Comparison of ENCODE assay signal across 1 cellular context in the genomic region with DNA sequence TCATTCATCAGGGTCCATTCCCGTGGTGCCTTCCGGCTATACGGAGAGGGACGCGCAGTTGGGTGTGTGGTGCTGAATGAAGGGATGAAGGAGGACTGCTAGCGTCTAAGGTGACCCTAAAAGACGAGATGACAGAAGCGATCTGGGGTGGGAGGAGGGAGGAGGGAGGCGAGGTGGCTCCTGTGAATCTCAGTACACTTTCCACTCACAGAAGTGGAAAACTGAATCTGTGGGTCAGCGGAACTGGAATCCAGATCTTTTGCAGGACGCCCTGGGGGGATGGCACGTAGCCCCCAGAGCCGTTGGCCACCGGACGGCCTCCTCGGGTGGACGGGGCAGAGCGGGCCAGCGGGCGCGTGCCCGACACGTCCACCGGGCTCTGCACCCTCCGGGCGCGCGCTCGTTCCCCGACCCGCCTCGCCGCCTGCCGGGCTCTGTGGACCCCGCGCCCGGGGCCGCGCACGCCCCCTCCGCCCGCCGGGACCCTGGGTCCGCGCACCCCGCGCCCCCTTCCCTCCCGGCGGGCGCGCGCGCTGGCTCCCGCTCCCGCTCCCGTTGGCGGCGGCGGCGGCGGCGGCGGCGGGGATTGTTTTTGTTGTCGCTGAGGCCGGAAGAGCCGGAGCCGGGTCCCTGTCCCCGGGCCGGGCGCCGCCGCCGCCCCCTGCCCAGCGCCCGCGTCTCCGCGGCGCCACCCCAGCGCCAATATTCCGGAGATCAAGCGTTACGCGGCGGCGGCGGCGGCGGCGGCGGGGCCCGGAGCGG.
TF ChIP-seq lines count a peak whose summit lies in the region.

TSS of gene AGO4 (plus strand) at position 403 of the 762 bp plus-strand sequence. CDS start 401 bp downstream, outside the sequence.

TF ChIP-seq in HepG2, 621 proteins besides CTCF, POLR2A, EP300 and RAD21 (continued from another document and continues in another):
- TF ChIP-seq DMTF1 (CRISPR knock-in tag; IDR thresholded peaks at IDR 0.05), result no peak
- TF ChIP-seq ZNF12 (CRISPR knock-in tag; IDR thresholded peaks at IDR 0.05), result no peak
- no peak for TF ChIP-seq RBM22 (optimal IDR thresholded peaks at IDR 0.05; ENCODE audit: low read length)
- no peak for TF ChIP-seq POGZ (CRISPR knock-in tag; IDR thresholded peaks at IDR 0.05)
- no peak for TF ChIP-seq KAT2B (IDR thresholded peaks at IDR 0.05; ENCODE audit: borderline replicate concordance, low read depth, low read length)
- TF ChIP-seq, protein P1, sequence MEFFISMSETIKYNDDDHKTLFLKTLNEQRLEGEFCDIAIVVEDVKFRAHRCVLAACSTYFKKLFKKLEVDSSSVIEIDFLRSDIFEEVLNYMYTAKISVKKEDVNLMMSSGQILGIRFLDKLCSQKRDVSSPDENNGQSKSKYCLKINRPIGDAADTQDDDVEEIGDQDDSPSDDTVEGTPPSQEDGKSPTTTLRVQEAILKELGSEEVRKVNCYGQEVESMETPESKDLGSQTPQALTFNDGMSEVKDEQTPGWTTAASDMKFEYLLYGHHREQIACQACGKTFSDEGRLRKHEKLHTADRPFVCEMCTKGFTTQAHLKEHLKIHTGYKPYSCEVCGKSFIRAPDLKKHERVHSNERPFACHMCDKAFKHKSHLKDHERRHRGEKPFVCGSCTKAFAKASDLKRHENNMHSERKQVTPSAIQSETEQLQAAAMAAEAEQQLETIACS (CRISPR knock-in tag; IDR thresholded peaks at IDR 0.05), result peak; percentile 94
- no peak for TF ChIP-seq RFXANK (CRISPR knock-in tag; IDR thresholded peaks at IDR 0.05)
- TF ChIP-seq JARID2 (CRISPR knock-in tag; IDR thresholded peaks at IDR 0.05; ENCODE audit: insufficient replicate concordance), result no peak
- TF ChIP-seq ZFP36 (IDR thresholded peaks at IDR 0.05; ENCODE audit: borderline replicate concordance, low read depth, low read length, partially characterized antibody), result no peak
- no peak for TF ChIP-seq KMT2A (CRISPR knock-in tag; IDR thresholded peaks at IDR 0.05)
- peak; percentile 26; the same call in 1 of the 2 replicates for TF ChIP-seq MYC (CRISPR knock-in tag; IDR thresholded peaks at IDR 0.05; ENCODE audit: borderline replicate concordance)
- TF ChIP-seq BCL3 (CRISPR knock-in tag; IDR thresholded peaks at IDR 0.05), result 0 out of 2 replicates have a peak, but pooled peaks have one; percentile 42
- TF ChIP-seq HDAC1 (CRISPR knock-in tag; IDR thresholded peaks at IDR 0.05), result no peak
- TF ChIP-seq ZNF275 (CRISPR knock-in tag; IDR thresholded peaks at IDR 0.05; ENCODE audit: borderline replicate concordance), result no peak
- no peak for TF ChIP-seq HOXD1 (CRISPR knock-in tag; IDR thresholded peaks at IDR 0.05)
- TF ChIP-seq NR2F2 (IDR thresholded peaks at IDR 0.05; ENCODE audit: borderline replicate concordance, low read depth), result no peak
- TF ChIP-seq, protein P2, sequence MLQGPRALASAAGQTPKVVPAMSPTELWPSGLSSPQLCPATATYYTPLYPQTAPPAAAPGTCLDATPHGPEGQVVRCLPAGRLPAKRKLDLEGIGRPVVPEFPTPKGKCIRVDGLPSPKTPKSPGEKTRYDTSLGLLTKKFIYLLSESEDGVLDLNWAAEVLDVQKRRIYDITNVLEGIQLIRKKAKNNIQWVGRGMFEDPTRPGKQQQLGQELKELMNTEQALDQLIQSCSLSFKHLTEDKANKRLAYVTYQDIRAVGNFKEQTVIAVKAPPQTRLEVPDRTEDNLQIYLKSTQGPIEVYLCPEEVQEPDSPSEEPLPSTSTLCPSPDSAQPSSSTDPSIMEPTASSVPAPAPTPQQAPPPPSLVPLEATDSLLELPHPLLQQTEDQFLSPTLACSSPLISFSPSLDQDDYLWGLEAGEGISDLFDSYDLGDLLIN (CRISPR knock-in tag; IDR thresholded peaks at IDR 0.05; ENCODE audit: borderline replicate concordance), result no peak
- TF ChIP-seq, protein P3, sequence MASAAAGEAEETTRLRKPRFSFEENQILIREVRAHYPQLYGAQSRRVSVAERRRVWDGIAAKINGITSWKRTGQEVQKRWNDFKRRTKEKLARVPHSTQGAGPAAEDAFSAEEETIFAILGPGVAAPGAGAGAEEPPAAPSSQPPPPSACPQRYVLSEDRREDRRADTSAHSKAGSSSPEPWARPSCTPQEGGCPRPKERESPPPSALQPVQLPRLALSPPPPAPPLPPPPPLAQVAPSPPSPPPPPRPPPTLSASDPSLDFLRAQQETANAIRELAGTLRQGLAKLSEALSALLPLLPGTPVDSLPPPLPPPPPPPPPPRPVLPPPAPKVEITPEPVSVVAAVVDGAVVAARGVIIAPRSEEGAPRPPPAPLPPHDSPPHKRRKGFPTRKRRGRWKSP (CRISPR knock-in tag; IDR thresholded peaks at IDR 0.05), result no peak
- no peak for TF ChIP-seq ATAD3A (CRISPR knock-in tag; IDR thresholded peaks at IDR 0.05)
- no peak for TF ChIP-seq JDP2 (CRISPR knock-in tag; IDR thresholded peaks at IDR 0.05; ENCODE audit: borderline replicate concordance)
- no peak; the same call in 1 of the 2 replicates for TF ChIP-seq POLR2G (IDR thresholded peaks at IDR 0.05; ENCODE audit: low read depth, low read length)
- no peak for TF ChIP-seq NKX3-1 (CRISPR knock-in tag; IDR thresholded peaks at IDR 0.05)
- no peak for TF ChIP-seq ZFYVE20 (CRISPR knock-in tag; IDR thresholded peaks at IDR 0.05; ENCODE audit: borderline replicate concordance, low read depth)
- no peak for TF ChIP-seq PRPF4 (IDR thresholded peaks at IDR 0.05; ENCODE audit: low read depth, low read length, poor library complexity, severe bottlenecking)
- TF ChIP-seq ZSCAN9 (CRISPR knock-in tag; IDR thresholded peaks at IDR 0.05; ENCODE audit: borderline replicate concordance), result no peak
- 0 out of 2 replicates have a peak, but pooled peaks have one; percentile 30 for TF ChIP-seq CCDC6 (CRISPR knock-in tag; IDR thresholded peaks at IDR 0.05)
- TF ChIP-seq, protein P4, sequence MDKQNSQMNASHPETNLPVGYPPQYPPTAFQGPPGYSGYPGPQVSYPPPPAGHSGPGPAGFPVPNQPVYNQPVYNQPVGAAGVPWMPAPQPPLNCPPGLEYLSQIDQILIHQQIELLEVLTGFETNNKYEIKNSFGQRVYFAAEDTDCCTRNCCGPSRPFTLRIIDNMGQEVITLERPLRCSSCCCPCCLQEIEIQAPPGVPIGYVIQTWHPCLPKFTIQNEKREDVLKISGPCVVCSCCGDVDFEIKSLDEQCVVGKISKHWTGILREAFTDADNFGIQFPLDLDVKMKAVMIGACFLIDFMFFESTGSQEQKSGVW (CRISPR knock-in tag; IDR thresholded peaks at IDR 0.05; ENCODE audit: borderline replicate concordance), result no peak
- no peak for TF ChIP-seq ZNF773 (CRISPR knock-in tag; IDR thresholded peaks at IDR 0.05; ENCODE audit: borderline replicate concordance)
- no peak for TF ChIP-seq TFE3 (CRISPR knock-in tag; IDR thresholded peaks at IDR 0.05)
- no peak for TF ChIP-seq FOXP1 (IDR thresholded peaks at IDR 0.05)
- TF ChIP-seq FOXP1 (CRISPR knock-in tag; IDR thresholded peaks at IDR 0.05), result no peak
- no peak for TF ChIP-seq KDM4B (CRISPR knock-in tag; IDR thresholded peaks at IDR 0.05)
- TF ChIP-seq ZSCAN30 (CRISPR knock-in tag; IDR thresholded peaks at IDR 0.05), result no peak
- no peak for TF ChIP-seq SMARCC2 (IDR thresholded peaks at IDR 0.05)
- TF ChIP-seq JUNB (CRISPR knock-in tag; IDR thresholded peaks at IDR 0.05; ENCODE audit: borderline replicate concordance), result no peak
- 0 out of 2 replicates have a peak, but pooled peaks have one; percentile 20 for TF ChIP-seq ZNF609 (CRISPR knock-in tag; IDR thresholded peaks at IDR 0.05; ENCODE audit: borderline replicate concordance)
- TF ChIP-seq MXD3 (CRISPR knock-in tag; IDR thresholded peaks at IDR 0.05), result no peak
- TF ChIP-seq ZNF562 (CRISPR knock-in tag; IDR thresholded peaks at IDR 0.05; ENCODE audit: borderline replicate concordance), result no peak
- no peak for TF ChIP-seq NFE2L1 (CRISPR knock-in tag; IDR thresholded peaks at IDR 0.05; ENCODE audit: borderline replicate concordance)
